Comparison of ENCODE assay signal across 8 cellular contexts in the genomic region with DNA sequence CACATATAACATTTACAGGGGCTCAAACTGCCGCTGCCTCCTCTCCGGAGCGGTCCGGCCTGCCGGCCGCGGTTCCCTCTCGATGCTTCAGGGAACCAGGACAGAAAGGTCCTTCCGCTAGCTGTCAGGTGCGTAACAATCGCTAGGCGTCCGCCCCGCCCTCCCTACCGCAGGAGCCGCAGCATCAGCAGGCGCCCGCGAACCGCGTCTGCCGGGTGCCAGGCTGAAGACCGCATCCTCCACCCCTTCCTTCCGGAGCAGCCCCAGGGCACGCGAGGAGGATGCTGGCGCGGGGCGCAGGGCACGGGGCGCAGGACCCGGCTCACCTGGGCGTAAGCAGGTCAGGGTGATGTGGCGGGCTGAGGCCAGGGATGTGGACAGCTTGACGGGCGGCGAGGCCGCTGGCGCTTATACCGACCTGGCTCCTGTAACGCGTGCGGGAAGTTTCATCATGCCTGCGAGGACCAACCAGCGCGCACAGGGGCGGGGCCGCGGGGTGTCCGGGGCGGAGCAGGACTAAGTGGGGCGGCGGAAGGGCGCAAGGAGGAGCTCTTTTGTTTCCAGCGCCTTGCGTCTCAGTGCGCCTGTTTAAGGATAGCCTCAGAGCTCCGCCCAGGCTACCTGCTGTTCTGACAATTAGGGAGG. TPM values are rescaled to one million over a fixed set of nuclear protein-coding genes. Genes with fewer than 3 reads are reported as not detected.
DNase-seq lines count a peak whose midpoint lies in the region; ATAC-seq and TF ChIP-seq lines count a peak whose summit lies in the region.

A gene with protein sequence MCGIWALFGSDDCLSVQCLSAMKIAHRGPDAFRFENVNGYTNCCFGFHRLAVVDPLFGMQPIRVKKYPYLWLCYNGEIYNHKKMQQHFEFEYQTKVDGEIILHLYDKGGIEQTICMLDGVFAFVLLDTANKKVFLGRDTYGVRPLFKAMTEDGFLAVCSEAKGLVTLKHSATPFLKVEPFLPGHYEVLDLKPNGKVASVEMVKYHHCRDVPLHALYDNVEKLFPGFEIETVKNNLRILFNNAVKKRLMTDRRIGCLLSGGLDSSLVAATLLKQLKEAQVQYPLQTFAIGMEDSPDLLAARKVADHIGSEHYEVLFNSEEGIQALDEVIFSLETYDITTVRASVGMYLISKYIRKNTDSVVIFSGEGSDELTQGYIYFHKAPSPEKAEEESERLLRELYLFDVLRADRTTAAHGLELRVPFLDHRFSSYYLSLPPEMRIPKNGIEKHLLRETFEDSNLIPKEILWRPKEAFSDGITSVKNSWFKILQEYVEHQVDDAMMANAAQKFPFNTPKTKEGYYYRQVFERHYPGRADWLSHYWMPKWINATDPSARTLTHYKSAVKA (minus strand): TSS at position 384 of the 645 bp plus-strand sequence. CDS start 3,252 bp downstream, outside the sequence.

- H3K4me1 Mint-ChIP-seq in stimulated activated naive CD8-positive, alpha-beta T cell treated with anti-CD3 and anti-CD28 coated beads, Interleukin-15, amount 100 ng/mL, for 72 hours, result peaks cover 31% of the 10 kb centered on the region

- peak within 1 kb of the TSS; percentile 49 for H3K4me2 ChIP-seq in neural cell (ENCODE audit: low read length)

- TF ChIP-seq EP300 in neural cell (conservative IDR thresholded peaks at IDR 0.05; ENCODE audit: poor library complexity, severe bottlenecking), result peak; percentile 76

- DNase-seq in ELR (ENCODE audit: low read depth) (peak; percentile 90), H7 (peak; percentile 92), MG63 (peak; percentile 89), SIG-M5 (lab: John Stamatoyannopoulos, UW) (peak; percentile 65), activated gamma-delta T cell (lab: John Stamatoyannopoulos, UW) (peak; percentile 78), fibroblast of villous mesenchyme (ENCODE audit: low read depth) (peak; percentile 92)
- DNase-seq in stimulated activated naive CD8-positive, alpha-beta T cell treated with anti-CD3 and anti-CD28 coated beads, Interleukin-15, amount 100 ng/mL, for 72 hours, result peak; percentile 93 to 96

- H4K20me1 ChIP-seq in neural cell (ENCODE audit: insufficient read depth), result no peaks in the 10 kb centered on the region

- H3K27me3 ChIP-seq in H7 (ENCODE audit: control insufficient read depth, insufficient read depth, low read length) (peaks cover 2% of the 10 kb centered on the region; the same call in 1 of the 2 replicates), MG63 (no peaks in the 10 kb centered on the region), neural cell (ENCODE audit: insufficient read depth, low read depth, low read length) (no peaks in the 10 kb centered on the region)

- TF ChIP-seq CTCF in fibroblast of villous mesenchyme (IDR thresholded peaks at IDR 0.05; ENCODE audit: insufficient read depth, low read depth, low read length), result peak; percentile 12
- no peak for TF ChIP-seq CTCF in neural cell (IDR thresholded peaks at IDR 0.05; ENCODE audit: poor library complexity, severe bottlenecking)

- no peaks in the 10 kb centered on the region for H3K9me3 Mint-ChIP-seq in stimulated activated naive CD8-positive, alpha-beta T cell treated with anti-CD3 and anti-CD28 coated beads, Interleukin-15, amount 100 ng/mL, for 72 hours

- peak; percentile 95 for ATAC-seq in stimulated activated naive CD8-positive, alpha-beta T cell treated with anti-CD3 and anti-CD28 coated beads, Interleukin-15, amount 100 ng/mL, for 72 hours

- peaks cover 22% of the 10 kb centered on the region for H3K79me2 ChIP-seq in neural cell (replicated peaks; ENCODE audit: insufficient read depth, low read length)

- H3F3A ChIP-seq in neural cell (ENCODE audit: insufficient read depth, low read length, poor library complexity, severe bottlenecking), result no peaks in the 10 kb centered on the region

- H3K4me3 ChIP-seq in H7 (ENCODE audit: insufficient read depth, low read depth, low read length) (peak within 1 kb of the TSS; percentile 64), MG63 (peak within 1 kb of the TSS; percentile 77), fibroblast of villous mesenchyme (ENCODE audit: low read depth, low read length) (peak within 1 kb of the TSS; percentile 91), neural cell (ENCODE audit: low read length) (peak within 1 kb of the TSS; percentile 81)

- H3K27ac ChIP-seq in neural cell (ENCODE audit: low read length), result peak within 1 kb of the TSS; percentile 91

- no peaks in the 10 kb centered on the region for H3K9me2 ChIP-seq in neural cell (ENCODE audit: insufficient read depth, low read length)

- no peaks in the 10 kb centered on the region for H3K27me3 Mint-ChIP-seq in stimulated activated naive CD8-positive, alpha-beta T cell treated with anti-CD3 and anti-CD28 coated beads, Interleukin-15, amount 100 ng/mL, for 72 hours

- H3K9me3 ChIP-seq in MG63 (no peaks in the 10 kb centered on the region), neural cell (ENCODE audit: low read length) (no peaks in the 10 kb centered on the region)

- no peak for TF ChIP-seq RAD21 in neural cell (conservative IDR thresholded peaks at IDR 0.05)

- peak within 1 kb of the TSS; percentile 89 for H2AFZ ChIP-seq in neural cell (ENCODE audit: low read depth, low read length)

- H3K9ac ChIP-seq in neural cell (ENCODE audit: low read length), result peak within 1 kb of the TSS; percentile 89

- peak within 1 kb of the TSS; percentile 93 to 95 for H3K4me3 Mint-ChIP-seq in stimulated activated naive CD8-positive, alpha-beta T cell treated with anti-CD3 and anti-CD28 coated beads, Interleukin-15, amount 100 ng/mL, for 72 hours

- H3K27ac Mint-ChIP-seq in stimulated activated naive CD8-positive, alpha-beta T cell treated with anti-CD3 and anti-CD28 coated beads, Interleukin-15, amount 100 ng/mL, for 72 hours, result peak within 1 kb of the TSS; percentile 98 to 99

- H3K36me3 ChIP-seq in H7 (replicated peaks; ENCODE audit: control insufficient read depth, insufficient read depth, low read length) (peaks cover 9% of the 10 kb centered on the region), MG63 (peaks cover 14% of the 10 kb centered on the region), neural cell (ENCODE audit: insufficient read depth, low read length) (no peaks in the 10 kb centered on the region)

TF ChIP-seq in neural cell, 6 proteins besides CTCF, POLR2A, EP300 and RAD21:
- TF ChIP-seq POLR2AphosphoS5 (IDR thresholded peaks at IDR 0.05), result peak; percentile 92
- no peak for TF ChIP-seq EZH2 (IDR thresholded peaks at IDR 0.05; ENCODE audit: borderline replicate concordance, insufficient read depth, low read length, poor library complexity, severe bottlenecking)
- TF ChIP-seq SMC3 (conservative IDR thresholded peaks at IDR 0.05; ENCODE audit: poor library complexity), result peak; percentile 47
- TF ChIP-seq, protein P1, sequence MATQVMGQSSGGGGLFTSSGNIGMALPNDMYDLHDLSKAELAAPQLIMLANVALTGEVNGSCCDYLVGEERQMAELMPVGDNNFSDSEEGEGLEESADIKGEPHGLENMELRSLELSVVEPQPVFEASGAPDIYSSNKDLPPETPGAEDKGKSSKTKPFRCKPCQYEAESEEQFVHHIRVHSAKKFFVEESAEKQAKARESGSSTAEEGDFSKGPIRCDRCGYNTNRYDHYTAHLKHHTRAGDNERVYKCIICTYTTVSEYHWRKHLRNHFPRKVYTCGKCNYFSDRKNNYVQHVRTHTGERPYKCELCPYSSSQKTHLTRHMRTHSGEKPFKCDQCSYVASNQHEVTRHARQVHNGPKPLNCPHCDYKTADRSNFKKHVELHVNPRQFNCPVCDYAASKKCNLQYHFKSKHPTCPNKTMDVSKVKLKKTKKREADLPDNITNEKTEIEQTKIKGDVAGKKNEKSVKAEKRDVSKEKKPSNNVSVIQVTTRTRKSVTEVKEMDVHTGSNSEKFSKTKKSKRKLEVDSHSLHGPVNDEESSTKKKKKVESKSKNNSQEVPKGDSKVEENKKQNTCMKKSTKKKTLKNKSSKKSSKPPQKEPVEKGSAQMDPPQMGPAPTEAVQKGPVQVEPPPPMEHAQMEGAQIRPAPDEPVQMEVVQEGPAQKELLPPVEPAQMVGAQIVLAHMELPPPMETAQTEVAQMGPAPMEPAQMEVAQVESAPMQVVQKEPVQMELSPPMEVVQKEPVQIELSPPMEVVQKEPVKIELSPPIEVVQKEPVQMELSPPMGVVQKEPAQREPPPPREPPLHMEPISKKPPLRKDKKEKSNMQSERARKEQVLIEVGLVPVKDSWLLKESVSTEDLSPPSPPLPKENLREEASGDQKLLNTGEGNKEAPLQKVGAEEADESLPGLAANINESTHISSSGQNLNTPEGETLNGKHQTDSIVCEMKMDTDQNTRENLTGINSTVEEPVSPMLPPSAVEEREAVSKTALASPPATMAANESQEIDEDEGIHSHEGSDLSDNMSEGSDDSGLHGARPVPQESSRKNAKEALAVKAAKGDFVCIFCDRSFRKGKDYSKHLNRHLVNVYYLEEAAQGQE (IDR thresholded peaks at IDR 0.05; ENCODE audit: borderline replicate concordance), result peak; percentile 89
- peak; percentile 92 for TF ChIP-seq MXI1 (conservative IDR thresholded peaks at IDR 0.05; ENCODE audit: poor library complexity, severe bottlenecking)
- TF ChIP-seq TAF1 (IDR thresholded peaks at IDR 0.05; ENCODE audit: low read depth), result no peak

RNA-seq across cellular contexts. Expression of the gene that starts here (rescaled TPM):
- total RNA-seq in H7 (2014; rRNA removed; shearing (Covaris generic)), result 97.3 and 114 TPM in 2 replicates
- total RNA-seq in MG63 (2014; rRNA removed; shearing (Covaris generic); ENCODE audit: low replicate concordance), result 40.6 and 58.3 TPM in 2 replicates
- total RNA-seq in fibroblast of villous mesenchyme, result 60.5 and 128 TPM in 2 replicates
- 176 and 198 TPM in 2 replicates for polyA plus RNA-seq in neural cell
- polyA minus RNA-seq in neural cell, result 65.0 and 86.5 TPM in 2 replicates

Comparison
In these comparisons a context has a peak if more than half of its experiments do, and no peak if none do; other contexts are left out.
1. Peak in every context shown above with its lines: DNase-seq, ATAC-seq, H3K4me3 ChIP-seq and H3K27ac ChIP-seq.